ENCODE assay signal across 8 cellular contexts in genomic region chr2:8477511-8478132, GRCh38.
DNase-seq lines count a peak whose midpoint lies in the region; ATAC-seq and TF ChIP-seq lines count a peak whose summit lies in the region.

No MANE protein-coding gene starts in this region.

- H3K36me3 Mint-ChIP-seq in activated B cell treated with CpG ODN at 0.5 μM for 24 hours (ENCODE audit: low read depth): no peaks in the 10 kb centered on the region
- H3K36me3 Mint-ChIP-seq in natural killer cell treated with Interleukin-12 subunit alpha and Interleukin-12 subunit beta and Interleukin-15 and Interleukin-18, amount 100 ng/mL, for 72 hours: no peaks in the 10 kb centered on the region

- in situ Hi-C loops in GM13976 (cut with MboI; ENCODE audit: low sequenced_read_pairs, unreplicated experiment): no loop called here

- POLR2A ChIA-PET in activated B cell treated with CpG ODN at 0.5 μM for 24 hours (lab: Charles Lee): interaction anchor here (0.8 to 1.8 kb wide), 7 partner anchors 11 to 174 kb away, joined by 3 to 18 read pairs (median 5); no protein-coding TSS in a partner anchor

- peak; percentile 81 for DNase-seq in CD1c-positive myeloid dendritic cell (ENCODE audit: extremely low spot score)
- DNase-seq in activated B cell treated with CpG ODN at 0.5 μM for 24 hours: peak; percentile 34
- DNase-seq in natural killer cell treated with Interleukin-12 subunit alpha and Interleukin-12 subunit beta and Interleukin-15 and Interleukin-18, amount 100 ng/mL, for 72 hours (ENCODE audit: low spot score): no peak
- DNase-seq in putamen (ENCODE audit: low spot score): no peak
- DNase-seq in GM13976 (ENCODE audit: low spot score): no peak
- no peak for DNase-seq in activated CD4-positive, alpha-beta T cell treated with anti-CD3 and anti-CD28 coated beads, Interleukin-2, amount 50 U/mL, for 1 hour

- peaks cover 63% of the 10 kb centered on the region for H3K27me3 Mint-ChIP-seq in activated B cell treated with CpG ODN at 0.5 μM for 24 hours
- H3K27me3 Mint-ChIP-seq in natural killer cell treated with Interleukin-12 subunit alpha and Interleukin-12 subunit beta and Interleukin-15 and Interleukin-18, amount 100 ng/mL, for 72 hours: no peaks in the 10 kb centered on the region

- ATAC-seq in GM19043 (IDR thresholded peaks at IDR 0.05; ENCODE audit: low read depth, unreplicated experiment): peak; percentile 56
- ATAC-seq in HG03159 (IDR thresholded peaks at IDR 0.05; ENCODE audit: unreplicated experiment): peak; percentile 58
- ATAC-seq in activated B cell treated with CpG ODN at 0.5 μM for 24 hours (ENCODE audit: low read depth): peak; percentile 70
- peak; percentile 49 to 61 for ATAC-seq in natural killer cell treated with Interleukin-12 subunit alpha and Interleukin-12 subunit beta and Interleukin-15 and Interleukin-18, amount 100 ng/mL, for 72 hours

- CTCF ChIA-PET in activated B cell treated with CpG ODN at 0.5 μM for 24 hours (lab: Charles Lee): interaction anchor here (0.9 to 1.3 kb wide), 2 partner anchors 67 to 203 kb away, joined by 3 read pairs; no protein-coding TSS in a partner anchor

- no peak for TF ChIP-seq CTCF in activated B cell treated with CpG ODN at 0.5 μM for 24 hours (IDR thresholded peaks at IDR 0.05)
- no peak for TF ChIP-seq CTCF in GM13976 (IDR thresholded peaks at IDR 0.05; ENCODE audit: borderline replicate concordance, control extremely low read depth, extremely low read depth, insufficient read depth, missing control alignments)

- H3K4me3 Mint-ChIP-seq in activated B cell treated with CpG ODN at 0.5 μM for 24 hours: peak overlapping the region; percentile 71
- H3K4me3 Mint-ChIP-seq in natural killer cell treated with Interleukin-12 subunit alpha and Interleukin-12 subunit beta and Interleukin-15 and Interleukin-18, amount 100 ng/mL, for 72 hours: peak overlapping the region; percentile 78

- peak overlapping the region; percentile 89 for H3K27ac Mint-ChIP-seq in activated B cell treated with CpG ODN at 0.5 μM for 24 hours
- peak overlapping the region; percentile 84 to 89 for H3K27ac Mint-ChIP-seq in natural killer cell treated with Interleukin-12 subunit alpha and Interleukin-12 subunit beta and Interleukin-15 and Interleukin-18, amount 100 ng/mL, for 72 hours

- H3K9me3 Mint-ChIP-seq in activated B cell treated with CpG ODN at 0.5 μM for 24 hours: peaks cover 2% of the 10 kb centered on the region
- no peaks in the 10 kb centered on the region for H3K9me3 Mint-ChIP-seq in natural killer cell treated with Interleukin-12 subunit alpha and Interleukin-12 subunit beta and Interleukin-15 and Interleukin-18, amount 100 ng/mL, for 72 hours

- intact Hi-C loops in activated B cell treated with CpG ODN at 0.5 μM for 24 hours (cut with micrococcal nuclease): loop anchor here (1.0 to 5.0 kb wide), 7 partner anchors 11 to 1420 kb away; no protein-coding TSS in a partner anchor

- H3K4me1 Mint-ChIP-seq in activated B cell treated with CpG ODN at 0.5 μM for 24 hours: peaks cover 61% of the 10 kb centered on the region
- H3K4me1 Mint-ChIP-seq in natural killer cell treated with Interleukin-12 subunit alpha and Interleukin-12 subunit beta and Interleukin-15 and Interleukin-18, amount 100 ng/mL, for 72 hours (ENCODE audit: low read depth in 2 of 2): peaks cover 88 to 90% of the 10 kb centered on the region in 2 donors

Comparison
In these comparisons a context has a peak if more than half of its experiments do, and no peak if none do; other contexts are left out.
1. DNase-seq: peak in CD1c-positive myeloid dendritic cell (single experiment) and activated B cell treated with CpG ODN at 0.5 μM for 24 hours (single experiment); none in natural killer cell treated with Interleukin-12 subunit alpha and Interleukin-12 subunit beta and Interleukin-15 and Interleukin-18, amount 100 ng/mL, for 72 hours (single experiment), putamen (single experiment), GM13976 (single experiment) and activated CD4-positive, alpha-beta T cell treated with anti-CD3 and anti-CD28 coated beads, Interleukin-2, amount 50 U/mL, for 1 hour (single experiment).
2. Peak in every context shown above with its lines, with median percentiles within 50 percentile points of each other: ATAC-seq.